1 cellular context compared by ENCODE assay signal in the genomic region with DNA sequence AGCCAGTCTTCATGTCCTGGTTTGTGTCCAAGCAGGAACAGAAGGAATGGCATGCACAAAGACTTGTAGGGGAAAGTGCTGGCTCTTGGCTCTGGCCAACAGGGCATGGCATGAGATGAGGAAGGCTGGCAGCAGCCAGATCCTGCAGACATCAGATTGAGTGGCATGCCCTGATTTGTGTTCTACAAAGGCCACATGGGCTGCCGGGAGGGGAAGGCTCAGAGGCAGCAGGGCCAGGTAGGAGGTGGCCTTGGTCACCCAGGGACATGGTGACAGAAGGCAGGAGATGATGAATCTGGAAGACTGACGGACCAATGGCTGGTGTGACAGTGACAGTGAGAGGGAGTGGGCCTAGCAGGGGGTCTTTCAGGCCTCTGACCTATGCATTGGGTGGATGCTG.
TF ChIP-seq lines count a peak whose summit lies in the region.

No MANE protein-coding gene starts in this region.

TF ChIP-seq in HepG2, 621 proteins besides CTCF, POLR2A, EP300 and RAD21 (continued from another document):
- TF ChIP-seq SP5 (CRISPR knock-in tag; IDR thresholded peaks at IDR 0.05; ENCODE audit: borderline replicate concordance, low read depth) (no peak), ATM (IDR thresholded peaks at IDR 0.05; ENCODE audit: borderline replicate concordance) (no peak), HNRNPH1 (optimal IDR thresholded peaks at IDR 0.05; ENCODE audit: low read depth, low read length) (no peak), ZNF296 (CRISPR knock-in tag; conservative IDR thresholded peaks at IDR 0.05) (no peak)
- TF ChIP-seq, protein P1, sequence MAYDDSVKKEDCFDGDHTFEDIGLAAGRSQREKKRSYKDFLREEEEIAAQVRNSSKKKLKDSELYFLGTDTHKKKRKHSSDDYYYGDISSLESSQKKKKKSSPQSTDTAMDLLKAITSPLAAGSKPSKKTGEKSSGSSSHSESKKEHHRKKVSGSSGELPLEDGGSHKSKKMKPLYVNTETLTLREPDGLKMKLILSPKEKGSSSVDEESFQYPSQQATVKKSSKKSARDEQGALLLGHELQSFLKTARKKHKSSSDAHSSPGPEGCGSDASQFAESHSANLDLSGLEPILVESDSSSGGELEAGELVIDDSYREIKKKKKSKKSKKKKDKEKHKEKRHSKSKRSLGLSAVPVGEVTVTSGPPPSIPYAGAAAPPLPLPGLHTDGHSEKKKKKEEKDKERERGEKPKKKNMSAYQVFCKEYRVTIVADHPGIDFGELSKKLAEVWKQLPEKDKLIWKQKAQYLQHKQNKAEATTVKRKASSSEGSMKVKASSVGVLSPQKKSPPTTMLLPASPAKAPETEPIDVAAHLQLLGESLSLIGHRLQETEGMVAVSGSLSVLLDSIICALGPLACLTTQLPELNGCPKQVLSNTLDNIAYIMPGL (CRISPR knock-in tag; IDR thresholded peaks at IDR 0.05; ENCODE audit: borderline replicate concordance in 1 of 2, low read depth in 1 of 2): no peak
